Comparison of ENCODE assay signal across 1 cellular context in genomic region chr11:119029340-119030028, GRCh38.
TF ChIP-seq lines count a peak whose summit lies in the region.

No MANE protein-coding gene starts in this region.

TF ChIP-seq in SK-N-SH, 30 proteins besides CTCF, POLR2A, EP300 and RAD21 (continued from another document):
- TF ChIP-seq IRF3 (IDR thresholded peaks at IDR 0.05; ENCODE audit: low read depth, low read length) = no peak
- TF ChIP-seq POLR2AphosphoS5 (IDR thresholded peaks at IDR 0.05; ENCODE audit: low read depth, low read length) = no peak
- no peak for TF ChIP-seq PBX3 (IDR thresholded peaks at IDR 0.05)
- TF ChIP-seq CHD2 (IDR thresholded peaks at IDR 0.05; ENCODE audit: low read length, partially characterized antibody) = no peak
- TF ChIP-seq MXI1 (IDR thresholded peaks at IDR 0.05; ENCODE audit: low read depth, low read length) = no peak
- TF ChIP-seq ELF1 (IDR thresholded peaks at IDR 0.05) = no peak
- TF ChIP-seq RFX5 (IDR thresholded peaks at IDR 0.05; ENCODE audit: low read length) = no peak
- no peak for TF ChIP-seq YY1 (IDR thresholded peaks at IDR 0.05; ENCODE audit: low read depth)
- no peak for TF ChIP-seq RCOR1 (IDR thresholded peaks at IDR 0.05; ENCODE audit: low read length)
- TF ChIP-seq FOSL2 (IDR thresholded peaks at IDR 0.05; ENCODE audit: borderline replicate concordance, low read depth) = no peak
